12 cellular contexts compared by ENCODE assay signal in the genomic region with DNA sequence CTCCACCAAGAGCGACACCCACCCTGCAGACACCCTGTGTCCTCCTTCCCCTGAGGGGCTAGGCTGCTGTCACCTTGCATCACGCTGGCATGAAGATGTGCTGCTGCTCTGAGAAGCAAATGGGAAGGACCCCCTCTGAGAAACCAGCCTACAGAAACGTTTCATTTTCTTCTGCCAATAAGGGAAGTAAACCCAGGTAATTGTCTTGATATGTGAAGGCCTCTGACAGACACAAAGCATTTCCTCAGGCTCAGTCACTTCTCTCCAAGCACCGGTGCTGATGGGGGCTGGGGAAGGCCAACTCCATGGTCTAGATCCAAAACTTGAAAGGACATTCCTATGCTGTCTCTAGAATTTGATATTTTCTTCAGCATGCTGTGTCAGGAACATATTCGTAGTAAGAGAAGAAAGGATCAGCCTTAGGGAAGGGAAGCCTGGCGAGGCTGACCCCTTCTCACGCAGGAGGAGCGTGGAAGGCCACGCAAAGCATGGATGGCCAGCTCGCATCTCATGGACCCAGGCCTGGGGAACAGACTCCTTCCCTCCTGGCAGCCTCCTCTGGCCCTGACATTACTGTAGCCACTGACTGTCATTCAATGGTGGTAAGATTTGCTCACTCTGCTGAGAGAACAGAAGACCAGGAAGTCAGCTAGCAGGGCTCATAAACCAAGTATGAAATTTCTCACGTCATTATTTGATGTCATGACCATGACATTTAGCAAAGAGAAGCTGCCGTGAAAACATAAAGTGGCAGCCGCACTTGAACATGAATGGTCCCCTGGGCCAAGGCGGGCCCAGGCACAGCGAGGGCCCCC. TPM values are rescaled to one million over a fixed set of nuclear protein-coding genes. Genes with fewer than 3 reads are reported as not detected.
DNase-seq lines count a peak whose midpoint lies in the region; TF ChIP-seq lines count a peak whose summit lies in the region.
"Had no signal": no experiment of that assay in that cellular context is flagged by ENCODE, and none has a peak within 500 bp of the region (broad histone marks: within the 10 kb centered on the region; RNA-seq: fewer than 3 reads in every experiment).

No MANE protein-coding gene starts in this region.

- H3K36me3 ChIP-seq in muscle layer of duodenum (ENCODE audit: control insufficient read depth in 1 of 2, insufficient read depth in 2 of 2, low read length in 2 of 2) (no peaks in the 10 kb centered on the region), tibial nerve (no peaks in the 10 kb centered on the region)
- H3K36me3 ChIP-seq: neural progenitor cell had no signal

- H3K4me3 ChIP-seq in muscle layer of duodenum (ENCODE audit: low read depth in 1 of 2, low read length in 2 of 2) (no peak overlapping the region), tibial nerve (no peak overlapping the region)
- H3K4me3 ChIP-seq: neural progenitor cell had no signal

- intact Hi-C loops in activated naive CD4-positive, alpha-beta T cell treated with anti-CD3 and anti-CD28 coated beads for 36 hours (cut with micrococcal nuclease): no loop called here

- CTCF ChIA-PET in activated naive CD4-positive, alpha-beta T cell treated with anti-CD3 and anti-CD28 coated beads for 36 hours (lab: Charles Lee): interaction anchor here (0.9 to 1.2 kb wide), 2 partner anchors 22 to 28 kb away, joined by 3 to 4 read pairs; no protein-coding TSS in a partner anchor

- TF ChIP-seq POLR2A in tibial nerve (IDR thresholded peaks at IDR 0.05): no peak

- no peak for TF ChIP-seq CTCF in tibial nerve (IDR thresholded peaks at IDR 0.05)

- H3K27me3 Mint-ChIP-seq in activated naive CD4-positive, alpha-beta T cell treated with anti-CD3 and anti-CD28 coated beads for 36 hours (ENCODE audit: low read depth): no peaks in the 10 kb centered on the region

- no peaks in the 10 kb centered on the region for H3K9me3 ChIP-seq in muscle layer of duodenum (ENCODE audit: control insufficient read depth in 1 of 2, low read length in 2 of 2)
- no peaks in the 10 kb centered on the region for H3K9me3 ChIP-seq in tibial nerve

- peak overlapping the region; percentile 13 for H3K27ac Mint-ChIP-seq in activated naive CD4-positive, alpha-beta T cell treated with anti-CD3 and anti-CD28 coated beads for 36 hours
- H3K27ac Mint-ChIP-seq: neural progenitor cell had no signal

- H3K27me3 ChIP-seq in muscle layer of duodenum (ENCODE audit: low read depth, low read length) (no peaks in the 10 kb centered on the region), tibial nerve (no peaks in the 10 kb centered on the region)
- H3K27me3 ChIP-seq: neural progenitor cell had no signal

- no peak for TF ChIP-seq EP300 in tibial nerve (IDR thresholded peaks at IDR 0.05)

- DNase-seq in activated naive CD4-positive, alpha-beta T cell treated with anti-CD3 and anti-CD28 coated beads for 36 hours: no peak
- DNase-seq in activated naive CD4-positive, alpha-beta T cell treated with Interleukin-2 at 50 U/mL for 16 hours: no peak
- DNase-seq in tibial nerve (ENCODE audit: low spot score in 2 of 2) (no peak), DMS114 treated with DMSO at 0.1 percent for 48 hours (lab: John Stamatoyannopoulos, UW; ENCODE audit: unreplicated experiment) (no peak), NCI-H1048 (lab: John Stamatoyannopoulos, UW) (no peak), NCI-H1694 (lab: John Stamatoyannopoulos, UW) (no peak)
- DNase-seq: foreskin fibroblast, GOT3, NCI-H524 had no signal

- 54 to 66% methylated on average over 15 of the region's 15 CpGs for WGBS in tibial nerve, 2 donors

- no peaks in the 10 kb centered on the region for H3K9me3 Mint-ChIP-seq in activated naive CD4-positive, alpha-beta T cell treated with anti-CD3 and anti-CD28 coated beads for 36 hours

- peaks cover 60% of the 10 kb centered on the region for H3K4me1 Mint-ChIP-seq in activated naive CD4-positive, alpha-beta T cell treated with anti-CD3 and anti-CD28 coated beads for 36 hours (ENCODE audit: low read depth)

- H3K27ac ChIP-seq in angular gyrus (ENCODE audit: low read depth, low read length): peak overlapping the region; percentile 64
- H3K27ac ChIP-seq in muscle layer of duodenum (ENCODE audit: low read length): peak overlapping the region; percentile 87
- H3K27ac ChIP-seq in tibial nerve: peak overlapping the region; percentile 6 to 89 (median 78)
- H3K27ac ChIP-seq: neural progenitor cell had no signal

- H3K36me3 Mint-ChIP-seq in activated naive CD4-positive, alpha-beta T cell treated with anti-CD3 and anti-CD28 coated beads for 36 hours (ENCODE audit: low read depth): no peaks in the 10 kb centered on the region
- H3K36me3 Mint-ChIP-seq: neural progenitor cell had no signal

- H3K4me1 ChIP-seq in muscle layer of duodenum (ENCODE audit: control insufficient read depth in 1 of 2, insufficient read depth in 2 of 2, low read length in 2 of 2) (peaks cover 45 to 90% of the 10 kb centered on the region in 2 donors), tibial nerve (peaks cover 14 to 100% (median 95%) of the 10 kb centered on the region in 4 donors)

- no peak overlapping the region for H3K4me3 Mint-ChIP-seq in activated naive CD4-positive, alpha-beta T cell treated with anti-CD3 and anti-CD28 coated beads for 36 hours
- H3K4me3 Mint-ChIP-seq: neural progenitor cell had no signal

RNA-seq across cellular contexts. Expression of a gene that starts 20.4 kb away (rescaled TPM):
- total RNA-seq in activated naive CD4-positive, alpha-beta T cell treated with anti-CD3 and anti-CD28 coated beads for 36 hours: 10 to 100 TPM in 1 of 2 experiments, 1 to 10 TPM in 1; 9.4 to 10.1 TPM
- 10 to 100 TPM; 38.5 to 55.5 (median 42.2) TPM for total RNA-seq in tibial nerve

RNA-seq across cellular contexts. Expression of a gene that starts 44.4 kb away (rescaled TPM):
- not detected for total RNA-seq in activated naive CD4-positive, alpha-beta T cell treated with anti-CD3 and anti-CD28 coated beads for 36 hours
- total RNA-seq in tibial nerve: not detected

RNA-seq across cellular contexts. Expression of a gene that starts 44.9 kb away (rescaled TPM):
- total RNA-seq in activated naive CD4-positive, alpha-beta T cell treated with anti-CD3 and anti-CD28 coated beads for 36 hours: 10 to 100 TPM; 46.9 to 50.9 TPM
- total RNA-seq in tibial nerve: 10 to 100 TPM; 45.3 to 83.1 (median 54.1) TPM
